Comparison of ENCODE assay signal across 10 cellular contexts in genomic region chr3:49119036-49119435, GRCh38. TPM values are rescaled to one million over a fixed set of nuclear protein-coding genes. Genes with fewer than 3 reads are reported as not detected.
DNase-seq lines count a peak whose midpoint lies in the region; ATAC-seq and TF ChIP-seq lines count a peak whose summit lies in the region.
"Had no signal": no experiment of that assay in that cellular context is flagged by ENCODE, and none has a peak within 500 bp of the region (broad histone marks: within the 10 kb centered on the region; RNA-seq: fewer than 3 reads in every experiment).

No MANE protein-coding gene starts in this region.

- peak overlapping the region; percentile 91 for H3K4me3 Mint-ChIP-seq in type B pancreatic cell

- H3K27ac Mint-ChIP-seq in type B pancreatic cell, result no peak overlapping the region

- no peaks in the 10 kb centered on the region for H3K9me3 ChIP-seq in right atrium auricular region
- H3K9me3 ChIP-seq in adipocyte (ENCODE audit: control insufficient read depth, low read length), result no peaks in the 10 kb centered on the region
- H3K9me3 ChIP-seq in lower lobe of right lung, result no peaks in the 10 kb centered on the region
- H3K9me3 ChIP-seq in mucosa of descending colon, result no peaks in the 10 kb centered on the region

- intact Hi-C loops in left ventricle myocardium superior (cut with micrococcal nuclease), result no loop called here
- intact Hi-C loops in lower lobe of right lung (cut with DNase I), result no loop called here
- intact Hi-C loops in mucosa of descending colon (cut with DNase I, micrococcal nuclease), result no loop called here

- peak overlapping the region in 1 of 2 donors; percentile 96 for H3K4me3 ChIP-seq in right atrium auricular region
- peak overlapping the region; percentile 86 for H3K4me3 ChIP-seq in adipocyte (ENCODE audit: low read length)
- H3K4me3 ChIP-seq in lower lobe of right lung, result peak overlapping the region; percentile 99
- H3K4me3 ChIP-seq in mucosa of descending colon, result no peak overlapping the region

- no peaks in the 10 kb centered on the region for H3K27me3 Mint-ChIP-seq in type B pancreatic cell

- H3K9me3 Mint-ChIP-seq in type B pancreatic cell, result no peaks in the 10 kb centered on the region

- H3K36me3 Mint-ChIP-seq in type B pancreatic cell, result no peaks in the 10 kb centered on the region

- H3K27me3 ChIP-seq in right atrium auricular region (no peaks in the 10 kb centered on the region), adipocyte (replicated peaks; ENCODE audit: control insufficient read depth, insufficient read depth, low read length) (no peaks in the 10 kb centered on the region), lower lobe of right lung (ENCODE audit: low read depth) (no peaks in the 10 kb centered on the region)

- peaks cover 79% of the 10 kb centered on the region for H3K36me3 ChIP-seq in right atrium auricular region
- H3K36me3 ChIP-seq in adipocyte (ENCODE audit: control insufficient read depth, insufficient read depth, low read length, severe bottlenecking), result peaks cover 78% of the 10 kb centered on the region
- peaks cover 84% of the 10 kb centered on the region for H3K36me3 ChIP-seq in lower lobe of right lung
- H3K36me3 ChIP-seq in mucosa of descending colon (ENCODE audit: low read depth), result peaks cover 17% of the 10 kb centered on the region

- H3K9ac ChIP-seq in adipocyte (ENCODE audit: low read length), result peak overlapping the region; percentile 99

- DNase-seq in right atrium auricular region (ENCODE audit: low spot score) (no peak), left ventricle myocardium superior (no peak), adipocyte (ENCODE audit: low read depth) (no peak), lower lobe of right lung (no peak), type B pancreatic cell (ENCODE audit: extremely low spot score, unreplicated experiment) (no peak), RPMI8226 (no peak), iPS-NIHi7 (ENCODE audit: extremely low spot score) (no peak), mucosa of descending colon (no peak)
- DNase-seq: central memory CD4-positive, alpha-beta T cell; NCI-H1417 had no signal

- peaks cover 3% of the 10 kb centered on the region for H3K4me1 Mint-ChIP-seq in type B pancreatic cell (ENCODE audit: unreplicated experiment)

- ATAC-seq in left ventricle myocardium superior (no peak), lower lobe of right lung (no peak), mucosa of descending colon (no peak)

- TF ChIP-seq CTCF in right atrium auricular region (IDR thresholded peaks at IDR 0.05), result no peak
- TF ChIP-seq CTCF in lower lobe of right lung (IDR thresholded peaks at IDR 0.05), result no peak
- no peak for TF ChIP-seq CTCF in type B pancreatic cell (conservative IDR thresholded peaks at IDR 0.05)
- TF ChIP-seq CTCF in mucosa of descending colon (IDR thresholded peaks at IDR 0.05), result no peak

- peak overlapping the region; percentile 94 for H3K27ac ChIP-seq in right atrium auricular region
- H3K27ac ChIP-seq in lower lobe of right lung, result peak overlapping the region; percentile 97

- H3K4me1 ChIP-seq in right atrium auricular region (peaks cover 0 to 20% of the 10 kb centered on the region in 2 donors), adipocyte (ENCODE audit: control insufficient read depth, insufficient read depth, low read length) (peaks cover 17% of the 10 kb centered on the region), lower lobe of right lung (peaks cover 20% of the 10 kb centered on the region), mucosa of descending colon (ENCODE audit: low read depth) (peaks cover 20% of the 10 kb centered on the region)

RNA-seq across cellular contexts. Expression of gene USP19, which starts 1.6 kb away (rescaled TPM):
- total RNA-seq in right atrium auricular region, result 10 to 100 TPM; 49.3 to 58.7 TPM
- total RNA-seq in left ventricle myocardium superior, result 64.6 TPM
- 60.4 TPM for total RNA-seq in lower lobe of right lung
- total RNA-seq in type B pancreatic cell (ENCODE audit: low replicate concordance), result 83.0 and 86.4 TPM in 2 replicates
- total RNA-seq in mucosa of descending colon, result 10 to 100 TPM; 65.7 to 84.7 (median 82.6) TPM

RNA-seq across cellular contexts. Expression of gene LAMB2, which starts 13.8 kb away (rescaled TPM):
- 1,000 to 10,000 TPM; 1,056 to 1,180 TPM for total RNA-seq in right atrium auricular region
- total RNA-seq in left ventricle myocardium superior, result 798 TPM
- total RNA-seq in lower lobe of right lung, result 410 TPM
- 277 and 316 TPM in 2 replicates for total RNA-seq in type B pancreatic cell (ENCODE audit: low replicate concordance)
- total RNA-seq in mucosa of descending colon, result 100 to 1,000 TPM in 1 of 3 donors, 10 to 100 TPM in 2; 52.1 to 354 (median 82.0) TPM

RNA-seq across cellular contexts. Expression of gene QARS1, which starts 14.5 kb away (rescaled TPM):
- total RNA-seq in right atrium auricular region (100 to 1,000 TPM; 118 to 138 TPM), left ventricle myocardium superior (227 TPM), lower lobe of right lung (198 TPM), type B pancreatic cell (ENCODE audit: low replicate concordance) (408 and 480 TPM in 2 replicates), mucosa of descending colon (100 to 1,000 TPM; 235 to 415 (median 373) TPM)

RNA-seq across cellular contexts. Expression of gene QRICH1, which starts 25.2 kb away (rescaled TPM):
- total RNA-seq in right atrium auricular region (10 to 100 TPM; 39.1 to 46.8 TPM), left ventricle myocardium superior (61.9 TPM), lower lobe of right lung (85.4 TPM), type B pancreatic cell (ENCODE audit: low replicate concordance) (115 and 123 TPM in 2 replicates), mucosa of descending colon (100 to 1,000 TPM in 1 of 3 donors, 10 to 100 TPM in 2; 73.0 to 104 (median 86.1) TPM)

RNA-seq across cellular contexts. Expression of gene CCDC71, which starts 47.1 kb away (rescaled TPM):
- 10 to 100 TPM; 16.7 to 25.2 TPM for total RNA-seq in right atrium auricular region
- total RNA-seq in left ventricle myocardium superior, result 10.2 TPM
- total RNA-seq in lower lobe of right lung, result 23.4 TPM
- 27.4 and 28.5 TPM in 2 replicates for total RNA-seq in type B pancreatic cell (ENCODE audit: low replicate concordance)
- 10 to 100 TPM; 15.2 to 20.7 (median 19.9) TPM for total RNA-seq in mucosa of descending colon
